8 cellular contexts compared by ENCODE assay signal in genomic region chr17:77887464-77888241, GRCh38.
A peak's percentile ranks its signal among the peaks of the same experiment; 100 is the strongest.
DNase-seq lines count a peak whose midpoint lies in the region; ATAC-seq, FAIRE-seq and TF ChIP-seq lines count a peak whose summit lies in the region.

No MANE protein-coding gene starts in this region.

- H3K9me3 ChIP-seq in suprapubic skin = no peaks in the 10 kb centered on the region

- FAIRE-seq in H54 (lab: Jason Lieb, UNC) = no peak

- peak; percentile 80 to 86 for ATAC-seq in activated naive CD4-positive, alpha-beta T cell treated with anti-CD3 and anti-CD28 coated beads, Interleukin-2, amount 50 U/mL, for 72 hours
- no peak for ATAC-seq in GM21717 (IDR thresholded peaks at IDR 0.05; ENCODE audit: unreplicated experiment)

- H3K27me3 ChIP-seq in suprapubic skin = peaks cover 10% of the 10 kb centered on the region

- peaks cover 32% of the 10 kb centered on the region for H3K4me1 ChIP-seq in suprapubic skin

- no peak for TF ChIP-seq CTCF in suprapubic skin (IDR thresholded peaks at IDR 0.05)

- peak overlapping the region; percentile 52 for H3K4me3 ChIP-seq in suprapubic skin

- H3K9me3 Mint-ChIP-seq in activated naive CD4-positive, alpha-beta T cell treated with anti-CD3 and anti-CD28 coated beads, Interleukin-2, amount 50 U/mL, for 72 hours = no peaks in the 10 kb centered on the region

- peak overlapping the region in 1 of 2 donors; percentile 83 for H3K27ac Mint-ChIP-seq in activated naive CD4-positive, alpha-beta T cell treated with anti-CD3 and anti-CD28 coated beads, Interleukin-2, amount 50 U/mL, for 72 hours

- no peaks in the 10 kb centered on the region for H3K36me3 Mint-ChIP-seq in activated naive CD4-positive, alpha-beta T cell treated with anti-CD3 and anti-CD28 coated beads, Interleukin-2, amount 50 U/mL, for 72 hours

- peak overlapping the region; percentile 71 for H3K27ac ChIP-seq in suprapubic skin

- TF ChIP-seq EP300 in suprapubic skin (IDR thresholded peaks at IDR 0.05) = no peak

- TF ChIP-seq POLR2A in H54 (IDR thresholded peaks at IDR 0.05; ENCODE audit: low read depth, low read length) (peak; percentile 30; the same call in 1 of the 2 replicates), suprapubic skin (IDR thresholded peaks at IDR 0.05) (peak in 1 of 2 donors; percentile 64)

- WGBS in suprapubic skin = 7% methylated on average over 44 of the region's 44 CpGs

- peak; percentile 50 for DNase-seq in H54 (ENCODE audit: insufficient read length, low spot score)
- DNase-seq in RKO (ENCODE audit: low spot score) = peak; percentile 77
- peak in 1 of 2 donors; percentile 41 for DNase-seq in activated naive CD4-positive, alpha-beta T cell treated with anti-CD3 and anti-CD28 coated beads, Interleukin-2, amount 50 U/mL, for 72 hours (ENCODE audit: low spot score in 2 of 2)
- peak; percentile 18 for DNase-seq in glomerular visceral epithelial cell (ENCODE audit: extremely low spot score)
- peak in 48 of 56 donors; percentile 13 to 83 (median 61) for DNase-seq in nucleus accumbens (lab: John Stamatoyannopoulos, UW)
- peak; percentile 93 to 94 for DNase-seq in suprapubic skin (ENCODE audit: low spot score in 2 of 2)
- DNase-seq in HT-29 (ENCODE audit: low spot score) = no peak

- no peaks in the 10 kb centered on the region for H3K36me3 ChIP-seq in suprapubic skin
